Comparison of ENCODE assay signal across 1 cellular context in genomic region chr5:124661317-124662141, GRCh38.
TF ChIP-seq lines count a peak whose summit lies in the region.

No MANE protein-coding gene starts in this region.

TF ChIP-seq in SK-N-SH, 30 proteins besides CTCF, POLR2A, EP300 and RAD21 (continued from another document):
- TF ChIP-seq REST (IDR thresholded peaks at IDR 0.05; ENCODE audit: low read depth, low read length) = 0 out of 2 replicates have a peak, but pooled peaks have one; percentile 21
- TF ChIP-seq, protein P1, sequence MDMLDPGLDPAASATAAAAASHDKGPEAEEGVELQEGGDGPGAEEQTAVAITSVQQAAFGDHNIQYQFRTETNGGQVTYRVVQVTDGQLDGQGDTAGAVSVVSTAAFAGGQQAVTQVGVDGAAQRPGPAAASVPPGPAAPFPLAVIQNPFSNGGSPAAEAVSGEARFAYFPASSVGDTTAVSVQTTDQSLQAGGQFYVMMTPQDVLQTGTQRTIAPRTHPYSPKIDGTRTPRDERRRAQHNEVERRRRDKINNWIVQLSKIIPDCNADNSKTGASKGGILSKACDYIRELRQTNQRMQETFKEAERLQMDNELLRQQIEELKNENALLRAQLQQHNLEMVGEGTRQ (IDR thresholded peaks at IDR 0.05; ENCODE audit: borderline replicate concordance, low read depth, low read length) = no peak
